In the genomic region with DNA sequence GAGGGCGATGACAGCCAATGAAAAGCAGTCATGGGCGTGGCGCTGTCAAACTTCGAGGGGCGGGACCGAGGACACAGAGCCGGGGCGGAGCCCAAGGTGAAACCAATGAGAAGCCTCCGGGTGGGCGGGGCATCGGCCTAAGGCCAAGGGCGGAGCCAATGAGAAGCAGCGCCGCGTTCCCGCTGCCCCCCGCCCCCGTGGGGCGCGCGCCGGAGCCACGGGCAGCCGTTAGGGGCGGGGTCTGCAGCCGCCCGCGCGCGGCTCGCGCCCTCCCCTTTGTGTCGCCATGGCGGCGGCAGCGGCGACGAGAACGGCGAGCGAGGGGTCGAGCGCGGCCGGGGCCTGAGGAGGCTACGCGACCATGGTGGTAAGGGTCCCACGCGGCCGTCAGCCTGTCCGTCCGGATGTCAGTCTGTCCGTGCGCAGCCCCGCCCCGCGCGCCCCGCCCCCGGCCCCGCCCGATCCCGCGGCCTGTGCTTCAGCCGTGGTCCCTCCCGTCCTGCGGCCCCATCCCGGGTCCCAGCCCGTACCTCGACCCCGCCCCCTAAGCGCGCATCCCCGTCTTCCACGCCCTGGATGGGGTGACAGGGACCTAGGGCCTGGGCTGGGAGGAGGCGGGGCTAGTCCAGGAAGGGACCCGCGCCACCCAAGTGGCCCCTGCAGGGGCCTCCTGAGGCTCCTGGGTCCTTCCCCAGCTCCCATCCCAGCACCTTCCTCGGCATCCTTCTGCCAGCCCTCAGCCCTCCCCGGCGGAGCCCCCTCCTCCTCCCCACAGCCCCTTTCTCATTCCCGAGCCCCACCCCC, we compare ENCODE assay signal across 8 cellular contexts. TPM values are rescaled to one million over a fixed set of nuclear protein-coding genes. Genes with fewer than 3 reads are reported as not detected.
A peak's percentile ranks its signal among the peaks of the same experiment; 100 is the strongest.
DNase-seq lines count a peak whose midpoint lies in the region; ATAC-seq and TF ChIP-seq lines count a peak whose summit lies in the region.

A gene with protein sequence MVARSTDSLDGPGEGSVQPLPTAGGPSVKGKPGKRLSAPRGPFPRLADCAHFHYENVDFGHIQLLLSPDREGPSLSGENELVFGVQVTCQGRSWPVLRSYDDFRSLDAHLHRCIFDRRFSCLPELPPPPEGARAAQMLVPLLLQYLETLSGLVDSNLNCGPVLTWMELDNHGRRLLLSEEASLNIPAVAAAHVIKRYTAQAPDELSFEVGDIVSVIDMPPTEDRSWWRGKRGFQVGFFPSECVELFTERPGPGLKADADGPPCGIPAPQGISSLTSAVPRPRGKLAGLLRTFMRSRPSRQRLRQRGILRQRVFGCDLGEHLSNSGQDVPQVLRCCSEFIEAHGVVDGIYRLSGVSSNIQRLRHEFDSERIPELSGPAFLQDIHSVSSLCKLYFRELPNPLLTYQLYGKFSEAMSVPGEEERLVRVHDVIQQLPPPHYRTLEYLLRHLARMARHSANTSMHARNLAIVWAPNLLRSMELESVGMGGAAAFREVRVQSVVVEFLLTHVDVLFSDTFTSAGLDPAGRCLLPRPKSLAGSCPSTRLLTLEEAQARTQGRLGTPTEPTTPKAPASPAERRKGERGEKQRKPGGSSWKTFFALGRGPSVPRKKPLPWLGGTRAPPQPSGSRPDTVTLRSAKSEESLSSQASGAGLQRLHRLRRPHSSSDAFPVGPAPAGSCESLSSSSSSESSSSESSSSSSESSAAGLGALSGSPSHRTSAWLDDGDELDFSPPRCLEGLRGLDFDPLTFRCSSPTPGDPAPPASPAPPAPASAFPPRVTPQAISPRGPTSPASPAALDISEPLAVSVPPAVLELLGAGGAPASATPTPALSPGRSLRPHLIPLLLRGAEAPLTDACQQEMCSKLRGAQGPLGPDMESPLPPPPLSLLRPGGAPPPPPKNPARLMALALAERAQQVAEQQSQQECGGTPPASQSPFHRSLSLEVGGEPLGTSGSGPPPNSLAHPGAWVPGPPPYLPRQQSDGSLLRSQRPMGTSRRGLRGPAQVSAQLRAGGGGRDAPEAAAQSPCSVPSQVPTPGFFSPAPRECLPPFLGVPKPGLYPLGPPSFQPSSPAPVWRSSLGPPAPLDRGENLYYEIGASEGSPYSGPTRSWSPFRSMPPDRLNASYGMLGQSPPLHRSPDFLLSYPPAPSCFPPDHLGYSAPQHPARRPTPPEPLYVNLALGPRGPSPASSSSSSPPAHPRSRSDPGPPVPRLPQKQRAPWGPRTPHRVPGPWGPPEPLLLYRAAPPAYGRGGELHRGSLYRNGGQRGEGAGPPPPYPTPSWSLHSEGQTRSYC (plus strand): TSS at position 267 of the 804 bp plus-strand sequence. CDS start 95 bp downstream, at position 362.

- TF ChIP-seq CTCF in GM10248 (IDR thresholded peaks at IDR 0.05; ENCODE audit: control extremely low read depth, extremely low read depth, low read depth, missing control alignments) (no peak), SK-N-SH (IDR thresholded peaks at IDR 0.05) (no peak), suprapubic skin (IDR thresholded peaks at IDR 0.05) (no peak)

- CTCF ChIA-PET in GM10248 (lab: Yijun Ruan, JAX), result interaction anchor here (0.8 to 2.5 kb wide), 2 partner anchors 28 to 81 kb away, joined by 3 to 6 read pairs; a partner anchor contains a TSS
- CTCF ChIA-PET in SK-N-SH (lab: Yijun Ruan, JAX), result interaction anchor here (1.0 kb wide), 1 partner anchor 10 kb away, joined by 3 read pairs; no protein-coding TSS in a partner anchor
- CTCF ChIA-PET in activated naive CD4-positive, alpha-beta T cell treated with anti-CD3 and anti-CD28 coated beads, Interleukin-2, amount 10 ng/mL, durations not matched to agents 7 days and 5 days (lab: Charles Lee), result interaction anchor here (0.9 to 1.4 kb wide), 2 partner anchors 10 to 14 kb away, joined by 3 to 4 read pairs; no protein-coding TSS in a partner anchor

- no peaks in the 10 kb centered on the region for H3K36me3 ChIP-seq in SK-N-SH (replicated peaks in 1 of 2; ENCODE audit: control insufficient read depth in 1 of 2, insufficient read depth in 2 of 2, low read length in 1 of 2)
- H3K36me3 ChIP-seq in suprapubic skin, result peaks cover 11% of the 10 kb centered on the region

- peak within 1 kb of the TSS; percentile 90 for H3K4me2 ChIP-seq in SK-N-SH

- H3F3A ChIP-seq in SK-N-SH (replicated peaks; ENCODE audit: insufficient read depth), result peaks cover 8% of the 10 kb centered on the region

- ATAC-seq in HG02610 (IDR thresholded peaks at IDR 0.05; ENCODE audit: unreplicated experiment), result peak; percentile 96

- no peaks in the 10 kb centered on the region for H3K9me3 ChIP-seq in SK-N-SH
- H3K9me3 ChIP-seq in suprapubic skin, result no peaks in the 10 kb centered on the region

- H3K79me2 ChIP-seq in SK-N-SH (ENCODE audit: insufficient read depth), result peaks cover 13% of the 10 kb centered on the region; the same call in 1 of the 2 replicates

- H3K27me3 Mint-ChIP-seq in activated naive CD4-positive, alpha-beta T cell treated with anti-CD3 and anti-CD28 coated beads, Interleukin-2, amount 10 ng/mL, durations not matched to agents 7 days and 5 days, result no peaks in the 10 kb centered on the region

- H4K20me1 ChIP-seq in SK-N-SH (ENCODE audit: insufficient read depth), result no peaks in the 10 kb centered on the region

- no peak for TF ChIP-seq EP300 in SK-N-SH (IDR thresholded peaks at IDR 0.05; ENCODE audit: borderline replicate concordance in 1 of 2, low read depth in 1 of 2, low read length in 1 of 2)
- no peak for TF ChIP-seq EP300 in suprapubic skin (IDR thresholded peaks at IDR 0.05)

- DNase-seq in GM10248 (ENCODE audit: extremely low spot score) (peak; percentile 100), NCI-H1092 (lab: John Stamatoyannopoulos, UW) (peak; percentile 96), SK-N-SH (peak; percentile 99), globus pallidus (ENCODE audit: low spot score) (peak; percentile 97), nucleus accumbens (lab: John Stamatoyannopoulos, UW) (peak; percentile 46 to 100 (median 95)), suprapubic skin (ENCODE audit: low spot score in 2 of 2) (peak; percentile 99 to 100)
- peak; percentile 100 for DNase-seq in activated naive CD4-positive, alpha-beta T cell treated with anti-CD3 and anti-CD28 coated beads, Interleukin-2, amount 10 ng/mL, durations not matched to agents 7 days and 5 days

- 3% methylated on average over 38 of the region's 82 CpGs for WGBS in SK-N-SH (ENCODE audit: low lambda C conversion rate)
- under 1% methylated on average over 28 of the region's 82 CpGs for WGBS in suprapubic skin

- peaks cover 25% of the 10 kb centered on the region for H3K36me3 Mint-ChIP-seq in activated naive CD4-positive, alpha-beta T cell treated with anti-CD3 and anti-CD28 coated beads, Interleukin-2, amount 10 ng/mL, durations not matched to agents 7 days and 5 days

- H3K9me2 ChIP-seq in SK-N-SH, result no peaks in the 10 kb centered on the region

- POLR2A ChIA-PET in GM10248 (lab: Yijun Ruan, JAX), result no interaction called here
- POLR2A ChIA-PET in SK-N-SH (lab: Yijun Ruan, JAX), result interaction anchor here (0.5 kb wide), 1 partner anchor 64 kb away, joined by 4 read pairs; no protein-coding TSS in a partner anchor

- peak within 1 kb of the TSS; percentile 38; the same call in 1 of the 2 replicates for H3K9ac ChIP-seq in SK-N-SH

- H3K27ac ChIP-seq in SK-N-SH (ENCODE audit: low read depth in 2 of 2, low read length in 1 of 2), result no peak within 1 kb of the TSS
- H3K27ac ChIP-seq in suprapubic skin, result no peak within 1 kb of the TSS

- H3K4me1 Mint-ChIP-seq in activated naive CD4-positive, alpha-beta T cell treated with anti-CD3 and anti-CD28 coated beads, Interleukin-2, amount 10 ng/mL, durations not matched to agents 7 days and 5 days, result peaks cover 28% of the 10 kb centered on the region

- H3K9me3 Mint-ChIP-seq in activated naive CD4-positive, alpha-beta T cell treated with anti-CD3 and anti-CD28 coated beads, Interleukin-2, amount 10 ng/mL, durations not matched to agents 7 days and 5 days, result no peaks in the 10 kb centered on the region

- H2AFZ ChIP-seq in SK-N-SH (ENCODE audit: low read depth), result peak within 1 kb of the TSS; percentile 76; the same call in 1 of the 2 replicates

- TF ChIP-seq RAD21 in SK-N-SH (IDR thresholded peaks at IDR 0.05; ENCODE audit: low read length), result no peak

- peaks cover 0 to 12% of the 10 kb centered on the region in 2 experiments; a peak in 2 of 4 replicates for H3K4me1 ChIP-seq in SK-N-SH (ENCODE audit: control insufficient read depth in 1 of 2, insufficient read depth in 2 of 2, low read depth in 1 of 2, low read length in 1 of 2)
- H3K4me1 ChIP-seq in suprapubic skin, result peaks cover 18% of the 10 kb centered on the region

- H3K27me3 ChIP-seq in SK-N-SH (ENCODE audit: insufficient read depth) (no peaks in the 10 kb centered on the region), suprapubic skin (no peaks in the 10 kb centered on the region)

- peak within 1 kb of the TSS; percentile 64 for H3K27ac Mint-ChIP-seq in activated naive CD4-positive, alpha-beta T cell treated with anti-CD3 and anti-CD28 coated beads, Interleukin-2, amount 10 ng/mL, durations not matched to agents 7 days and 5 days

- TF ChIP-seq POLR2A in suprapubic skin (IDR thresholded peaks at IDR 0.05), result no peak

- H3K4me3 ChIP-seq in SK-N-SH (ENCODE audit: low read depth in 2 of 2, low read length in 1 of 2) (peak within 1 kb of the TSS; percentile 59 to 76), suprapubic skin (peak within 1 kb of the TSS; percentile 86)

- peak within 1 kb of the TSS; percentile 81 for H3K4me3 Mint-ChIP-seq in activated naive CD4-positive, alpha-beta T cell treated with anti-CD3 and anti-CD28 coated beads, Interleukin-2, amount 10 ng/mL, durations not matched to agents 7 days and 5 days

TF ChIP-seq in SK-N-SH, 30 proteins besides CTCF, POLR2A, EP300 and RAD21 (continues in another document):
- TF ChIP-seq, protein P1, sequence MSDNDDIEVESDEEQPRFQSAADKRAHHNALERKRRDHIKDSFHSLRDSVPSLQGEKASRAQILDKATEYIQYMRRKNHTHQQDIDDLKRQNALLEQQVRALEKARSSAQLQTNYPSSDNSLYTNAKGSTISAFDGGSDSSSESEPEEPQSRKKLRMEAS (IDR thresholded peaks at IDR 0.05; ENCODE audit: low read depth), result peak; percentile 45; the same call in 1 of the 2 replicates
- TF ChIP-seq EZH2phosphoT487 (IDR thresholded peaks at IDR 0.05; ENCODE audit: borderline replicate concordance, low read depth), result no peak
- TF ChIP-seq, protein P2, sequence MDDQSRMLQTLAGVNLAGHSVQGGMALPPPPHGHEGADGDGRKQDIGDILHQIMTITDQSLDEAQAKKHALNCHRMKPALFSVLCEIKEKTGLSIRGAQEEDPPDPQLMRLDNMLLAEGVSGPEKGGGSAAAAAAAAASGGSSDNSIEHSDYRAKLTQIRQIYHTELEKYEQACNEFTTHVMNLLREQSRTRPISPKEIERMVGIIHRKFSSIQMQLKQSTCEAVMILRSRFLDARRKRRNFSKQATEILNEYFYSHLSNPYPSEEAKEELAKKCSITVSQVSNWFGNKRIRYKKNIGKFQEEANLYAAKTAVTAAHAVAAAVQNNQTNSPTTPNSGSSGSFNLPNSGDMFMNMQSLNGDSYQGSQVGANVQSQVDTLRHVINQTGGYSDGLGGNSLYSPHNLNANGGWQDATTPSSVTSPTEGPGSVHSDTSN (IDR thresholded peaks at IDR 0.05), result peak; percentile 42; the same call in 1 of the 2 replicates

RNA-seq across cellular contexts. Expression of the gene that starts here (rescaled TPM):
- polyA plus RNA-seq in SK-N-SH (2012; rRNA removed), result 6.5 and 7.8 TPM in 2 replicates
- polyA plus RNA-seq in SK-N-SH (2012; cell fraction: cytosol; rRNA removed), result 1.7 and 3.8 TPM in 2 replicates
- polyA plus RNA-seq in SK-N-SH (2012; cell fraction: nucleus; rRNA removed), result 46.4 and 70.7 TPM in 2 replicates
- 10 to 100 TPM; 20.6 to 42.7 (median 31.7) TPM for total RNA-seq in suprapubic skin
